Comparison of ENCODE assay signal across 1 cellular context in genomic region chr4:71456841-71457240, GRCh38.
TF ChIP-seq lines count a peak whose summit lies in the region.

No MANE protein-coding gene starts in this region.

TF ChIP-seq in HepG2, 621 proteins besides CTCF, POLR2A, EP300 and RAD21 (continued from another document):
- TF ChIP-seq ZGPAT (CRISPR knock-in tag; IDR thresholded peaks at IDR 0.05): no peak
- peak; percentile 89 for TF ChIP-seq FOSL2 (CRISPR knock-in tag; IDR thresholded peaks at IDR 0.05)
- no peak for TF ChIP-seq ETV6 (CRISPR knock-in tag; conservative IDR thresholded peaks at IDR 0.05)
